Comparison of ENCODE assay signal across 13 cellular contexts in genomic region chr16:86512301-86512859, GRCh38. TPM values are rescaled to one million over a fixed set of nuclear protein-coding genes. Genes with fewer than 3 reads are reported as not detected.
DNase-seq lines count a peak whose midpoint lies in the region; ATAC-seq and TF ChIP-seq lines count a peak whose summit lies in the region.
"Had no signal": no experiment of that assay in that cellular context is flagged by ENCODE, and none has a peak within 500 bp of the region (broad histone marks: within the 10 kb centered on the region; RNA-seq: fewer than 3 reads in every experiment).

No MANE protein-coding gene starts in this region.

- no peak overlapping the region for H3K27ac Mint-ChIP-seq in type B pancreatic cell
- H3K27ac Mint-ChIP-seq: activated B cell treated with CpG ODN at 0.5 μM for 24 hours; effector memory CD8-positive, alpha-beta T cell had no signal

- H3K9me3 ChIP-seq in mesenchymal stem cell (ENCODE audit: control insufficient read depth, low read length): no peaks in the 10 kb centered on the region

- peak overlapping the region; percentile 42 for H2BK120ac ChIP-seq in mesenchymal stem cell (ENCODE audit: low read depth, low read length)

- H3K4me3 Mint-ChIP-seq in type B pancreatic cell: peak overlapping the region; percentile 68

- no peak overlapping the region for H2AFZ ChIP-seq in mesenchymal stem cell (ENCODE audit: low read depth, low read length)

- H3K4me2 ChIP-seq in mesenchymal stem cell (ENCODE audit: low read length, poor library complexity, severe bottlenecking): no peak overlapping the region

- peaks cover 4% of the 10 kb centered on the region for H3K36me3 Mint-ChIP-seq in type B pancreatic cell

- H3K36me3 ChIP-seq in mesenchymal stem cell (ENCODE audit: control insufficient read depth in 1 of 2, insufficient read depth in 2 of 2, low read depth in 1 of 2, low read length in 2 of 2): no peaks in the 10 kb centered on the region

- H3K27me3 Mint-ChIP-seq in type B pancreatic cell: peaks cover 74% of the 10 kb centered on the region

- H3K14ac ChIP-seq in mesenchymal stem cell (ENCODE audit: low read length in 2 of 2): peak overlapping the region; percentile 79 to 100

- peak overlapping the region; percentile 86 for H2BK15ac ChIP-seq in mesenchymal stem cell (ENCODE audit: low read depth, poor library complexity, severe bottlenecking)

- peak overlapping the region; percentile 92 for H4K8ac ChIP-seq in mesenchymal stem cell (ENCODE audit: low read length)

- H3K4ac ChIP-seq in mesenchymal stem cell (ENCODE audit: low read depth in 1 of 2, low read length in 2 of 2): peak overlapping the region; percentile 83 to 98

- ATAC-seq in HG03342 (IDR thresholded peaks at IDR 0.05; ENCODE audit: unreplicated experiment): no peak
- ATAC-seq: effector memory CD8-positive, alpha-beta T cell; sciatic nerve had no signal

- H3K4me1 Mint-ChIP-seq in type B pancreatic cell (ENCODE audit: unreplicated experiment): peaks cover 11% of the 10 kb centered on the region

- no peak for DNase-seq in HFF-Myc (ENCODE audit: extremely low read depth, low read depth)
- no peak for DNase-seq in dorsolateral prefrontal cortex
- DNase-seq in mesenchymal stem cell: peak; percentile 54
- DNase-seq in type B pancreatic cell (ENCODE audit: extremely low spot score, unreplicated experiment): no peak
- DNase-seq in NCI-H510A treated with DMSO at 0.1 percent for 48 hours (lab: John Stamatoyannopoulos, UW): no peak
- DNase-seq in cerebellum (ENCODE audit: low spot score): no peak
- DNase-seq in NCI-H2227 (lab: John Stamatoyannopoulos, UW; ENCODE audit: unreplicated experiment): no peak
- DNase-seq: activated B cell treated with CpG ODN at 0.5 μM for 24 hours; amniotic stem cell; effector memory CD8-positive, alpha-beta T cell had no signal

- peaks cover 48% of the 10 kb centered on the region for H3K4me1 ChIP-seq in mesenchymal stem cell (ENCODE audit: control insufficient read depth, insufficient read depth, low read depth, low read length)

- no peaks in the 10 kb centered on the region for H3K9me3 Mint-ChIP-seq in type B pancreatic cell
- H3K9me3 Mint-ChIP-seq: activated B cell treated with CpG ODN at 0.5 μM for 24 hours; effector memory CD8-positive, alpha-beta T cell had no signal

- peak overlapping the region; percentile 78 for H3K4me3 ChIP-seq in HFF-Myc (replicated peaks; ENCODE audit: low read depth, low read length)
- peak overlapping the region in 46 of 59 donors; percentile 0 to 73 (median 50) for H3K4me3 ChIP-seq in dorsolateral prefrontal cortex
- no peak overlapping the region for H3K4me3 ChIP-seq in mesenchymal stem cell (ENCODE audit: insufficient read depth in 1 of 2, low read depth in 1 of 2, low read length in 2 of 2)

- H3K27me3 ChIP-seq in dorsolateral prefrontal cortex (peaks cover 29 to 100% (median 100%) of the 10 kb centered on the region in 45 donors), mesenchymal stem cell (ENCODE audit: control insufficient read depth in 1 of 2, insufficient read depth in 1 of 2, low read length in 2 of 2) (peaks cover 74 to 85% of the 10 kb centered on the region in 2 experiments)

- peak overlapping the region; percentile 30 to 100 for H3K23ac ChIP-seq in mesenchymal stem cell (ENCODE audit: low read length in 2 of 2)

- H3K27ac ChIP-seq in dorsolateral prefrontal cortex (peak overlapping the region in 25 of 59 donors; percentile 12 to 80 (median 61)), mesenchymal stem cell (ENCODE audit: low read length, poor library complexity, severe bottlenecking) (no peak overlapping the region)
- H3K27ac ChIP-seq: HL-60 had no signal

- no peak overlapping the region for H3K9ac ChIP-seq in mesenchymal stem cell (ENCODE audit: low read length)

- H4K91ac ChIP-seq in mesenchymal stem cell (ENCODE audit: low read length): peak overlapping the region; percentile 94

- H2BK12ac ChIP-seq in mesenchymal stem cell (ENCODE audit: low read length in 2 of 2): peak overlapping the region; percentile 67 to 70

- H2AK5ac ChIP-seq in mesenchymal stem cell (ENCODE audit: low read length, severe bottlenecking): no peak overlapping the region

- intact Hi-C loops in dorsolateral prefrontal cortex (cut with DNase I): no loop called here

- H3K79me1 ChIP-seq in mesenchymal stem cell (replicated peaks; ENCODE audit: low read length, poor library complexity, severe bottlenecking): no peaks in the 10 kb centered on the region

- H3K18ac ChIP-seq in mesenchymal stem cell (ENCODE audit: low read depth in 1 of 2, low read length in 2 of 2): peak overlapping the region; percentile 87 to 100

- no peak overlapping the region for H2BK5ac ChIP-seq in mesenchymal stem cell (ENCODE audit: low read depth, low read length, poor library complexity, severe bottlenecking)

- no peak for TF ChIP-seq CTCF in HFF-Myc (IDR thresholded peaks at IDR 0.05; ENCODE audit: low read depth, low read length, missing control alignments)
- TF ChIP-seq CTCF in dorsolateral prefrontal cortex (IDR thresholded peaks at IDR 0.05 in 54 of 56, conservative IDR thresholded peaks at IDR 0.05 in 2 of 56; ENCODE audit: low read depth in 1 of 56, partially characterized antibody in 56 of 56): no peak
- no peak for TF ChIP-seq CTCF in type B pancreatic cell (conservative IDR thresholded peaks at IDR 0.05)

- under 1% methylated on average over 24 of the region's 24 CpGs for WGBS in mesenchymal stem cell

RNA-seq across cellular contexts. Expression of gene FOXF1, which starts 2.1 kb away (rescaled TPM):
- 1 to 10 TPM in 118 of 120 experiments, under 1 TPM in 2; 0.96 to 6.6 (median 2.5) TPM for total RNA-seq in dorsolateral prefrontal cortex
- 145 TPM for polyA plus RNA-seq in mesenchymal stem cell (2013, experiment 1 of 2)
- 149 TPM for polyA plus RNA-seq in mesenchymal stem cell (2013, experiment 2 of 2)
- total RNA-seq in type B pancreatic cell (ENCODE audit: low replicate concordance): 0.48 and 3.4 TPM in 2 replicates
- 1.2 TPM for total RNA-seq in cerebellum
- total RNA-seq: activated B cell treated with CpG ODN at 0.5 μM for 24 hours had no signal

RNA-seq across cellular contexts. Expression of gene MTHFSD, which starts 42.7 kb away (rescaled TPM):
- 10 to 100 TPM; 13.7 to 33.9 (median 23.1) TPM for total RNA-seq in dorsolateral prefrontal cortex
- 8.3 TPM for polyA plus RNA-seq in mesenchymal stem cell (2013, experiment 1 of 2)
- 6.8 TPM for polyA plus RNA-seq in mesenchymal stem cell (2013, experiment 2 of 2)
- 18.2 and 20.2 TPM in 2 replicates for total RNA-seq in type B pancreatic cell (ENCODE audit: low replicate concordance)
- 26.4 TPM for total RNA-seq in cerebellum

RNA-seq across cellular contexts. Expression of gene FOXC2, which starts 54.2 kb away (rescaled TPM):
- total RNA-seq in dorsolateral prefrontal cortex (1 to 10 TPM in 51 of 120 experiments, under 1 TPM in 67, not detected in 2; 0.19 to 7.2 (median 0.91) TPM), type B pancreatic cell (ENCODE audit: low replicate concordance) (5.5 and 11.3 TPM in 2 replicates), cerebellum (0.45 TPM)
- polyA plus RNA-seq in mesenchymal stem cell (2013, experiment 1 of 2): 2.7 TPM
- 2.8 TPM for polyA plus RNA-seq in mesenchymal stem cell (2013, experiment 2 of 2)
- total RNA-seq: activated B cell treated with CpG ODN at 0.5 μM for 24 hours had no signal

Comparison
In these comparisons a context has a peak if more than half of its experiments do, and no peak if none do; other contexts are left out.
1. H3K4me3 ChIP-seq: peak in HFF-Myc (single experiment) and dorsolateral prefrontal cortex (46 of 59); none in mesenchymal stem cell (0 of 2).